Comparison of ENCODE assay signal across 8 cellular contexts in the genomic region with DNA sequence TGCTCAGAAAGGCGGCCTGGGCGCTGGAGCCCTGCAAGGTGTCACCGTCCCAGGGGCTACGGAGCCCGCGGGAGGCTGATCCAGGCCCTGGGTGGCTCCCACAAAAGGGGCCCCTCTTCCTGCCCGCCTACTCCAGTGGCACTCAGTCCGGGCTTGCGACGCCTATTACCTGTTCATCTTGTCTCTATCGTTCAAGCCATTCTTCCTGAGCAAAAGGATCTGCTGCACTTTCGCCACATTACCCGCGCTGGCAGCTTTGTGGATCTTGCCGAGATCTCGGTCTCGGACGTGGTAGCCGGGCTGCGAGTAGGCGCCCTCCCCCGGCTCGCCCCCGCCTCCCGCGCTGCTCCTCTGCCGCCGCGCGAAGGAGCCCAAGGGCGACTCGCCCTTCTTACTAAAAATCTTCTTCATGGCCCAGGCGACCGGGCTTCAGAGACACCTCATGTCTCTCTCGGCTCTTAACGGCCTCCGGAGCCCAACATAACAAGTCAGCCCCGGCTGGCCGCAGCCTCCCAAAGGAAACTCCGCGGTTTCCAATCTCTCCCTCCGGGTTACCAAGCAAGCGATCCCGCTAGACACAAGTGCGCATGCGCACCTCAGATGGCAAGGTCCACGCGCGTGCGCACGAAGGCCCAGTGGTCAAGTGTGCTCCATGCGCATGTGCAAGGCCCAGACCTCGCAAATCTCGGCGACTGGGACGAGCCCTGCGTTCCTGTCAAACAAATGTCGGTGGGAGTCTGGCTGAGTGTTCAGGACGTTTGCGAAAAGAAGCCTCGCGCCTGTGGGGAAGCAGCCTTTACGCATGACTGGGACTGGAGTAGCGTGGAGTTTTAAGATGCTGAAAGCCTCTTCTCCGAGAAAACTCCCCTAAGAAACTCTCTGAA. TPM values are rescaled to one million over a fixed set of nuclear protein-coding genes. Genes with fewer than 3 reads are reported as not detected.
A peak's percentile ranks its signal among the peaks of the same experiment; 100 is the strongest.
DNase-seq lines count a peak whose midpoint lies in the region; ATAC-seq and TF ChIP-seq lines count a peak whose summit lies in the region.

TSS of gene ANKRD26 (minus strand) at position 579 of the 884 bp plus-strand sequence. CDS start at position 411, 168 bp downstream.

- peak; percentile 98 for DNase-seq in Ammon's horn (ENCODE audit: low spot score)
- peak; percentile 95 for DNase-seq in NCI-H460 (ENCODE audit: extremely low read depth, low read depth)
- DNase-seq in activated CD4-positive, alpha-beta T cell treated with anti-CD3 and anti-CD28 coated beads for 24 hours (ENCODE audit: low read depth in 2 of 2): peak; percentile 95
- peak; percentile 98 for DNase-seq in chondrocyte (ENCODE audit: low spot score)
- DNase-seq in kidney epithelial cell (ENCODE audit: low read depth): peak; percentile 92
- DNase-seq in stimulated activated CD4-positive, alpha-beta T cell treated with anti-CD3 and anti-CD28 coated beads, Interleukin-15, amount 100 ng/mL, for 24 hours: peak; percentile 97

- TF ChIP-seq CTCF in chondrocyte (IDR thresholded peaks at IDR 0.05) (peak; percentile 40), kidney epithelial cell (IDR thresholded peaks at IDR 0.05; ENCODE audit: insufficient read depth, low read length, poor library complexity, severe bottlenecking) (no peak)

- H3K4me3 Mint-ChIP-seq in chondrocyte (ENCODE audit: unreplicated experiment): peak within 1 kb of the TSS; percentile 92

- peak; percentile 81 for TF ChIP-seq POLR2A in GM19099 (IDR thresholded peaks at IDR 0.05; ENCODE audit: extremely low read depth, insufficient read length, low read depth)

- no peaks in the 10 kb centered on the region for H3K36me3 Mint-ChIP-seq in chondrocyte (ENCODE audit: low read depth)

- H3K4me3 ChIP-seq in kidney epithelial cell (ENCODE audit: low read depth, low read length): peak within 1 kb of the TSS; percentile 71

- no peaks in the 10 kb centered on the region for H3K36me3 ChIP-seq in kidney epithelial cell (ENCODE audit: control insufficient read depth, insufficient read depth, low read length)

- ATAC-seq in HG03378 (IDR thresholded peaks at IDR 0.05; ENCODE audit: unreplicated experiment): peak; percentile 71

- peaks cover 29% of the 10 kb centered on the region for H3K4me1 Mint-ChIP-seq in chondrocyte (ENCODE audit: low read depth)

- H3K9me3 Mint-ChIP-seq in chondrocyte (ENCODE audit: low read depth): no peaks in the 10 kb centered on the region

- H3K27ac Mint-ChIP-seq in chondrocyte (ENCODE audit: unreplicated experiment): peak within 1 kb of the TSS; percentile 94

- H3K27me3 ChIP-seq in kidney epithelial cell (ENCODE audit: control insufficient read depth, insufficient read depth, low read length): no peaks in the 10 kb centered on the region

- no peaks in the 10 kb centered on the region for H3K27me3 Mint-ChIP-seq in chondrocyte (ENCODE audit: low read depth)

RNA-seq across cellular contexts. Expression of gene ANKRD26, which starts in this region (rescaled TPM):
- total RNA-seq in NCI-H460 (2014; rRNA removed; shearing (Covaris generic)): 3.0 and 4.7 TPM in 2 replicates
- 2.7 and 3.1 TPM in 2 replicates for polyA plus RNA-seq in NCI-H460 (2014; cell fraction: nucleus; rRNA removed)
- 6.7 to 14.8 TPM (median 7.3 TPM) in 3 replicates for total RNA-seq in chondrocyte
- total RNA-seq in kidney epithelial cell: 4.5 and 6.1 TPM in 2 replicates

Comparison
In these comparisons a context has a peak if more than half of its experiments do, and no peak if none do; other contexts are left out.
1. Peak in every context shown above with its lines: DNase-seq, ATAC-seq and H3K4me3 ChIP-seq.